10 cellular contexts compared by ENCODE assay signal in the genomic region with DNA sequence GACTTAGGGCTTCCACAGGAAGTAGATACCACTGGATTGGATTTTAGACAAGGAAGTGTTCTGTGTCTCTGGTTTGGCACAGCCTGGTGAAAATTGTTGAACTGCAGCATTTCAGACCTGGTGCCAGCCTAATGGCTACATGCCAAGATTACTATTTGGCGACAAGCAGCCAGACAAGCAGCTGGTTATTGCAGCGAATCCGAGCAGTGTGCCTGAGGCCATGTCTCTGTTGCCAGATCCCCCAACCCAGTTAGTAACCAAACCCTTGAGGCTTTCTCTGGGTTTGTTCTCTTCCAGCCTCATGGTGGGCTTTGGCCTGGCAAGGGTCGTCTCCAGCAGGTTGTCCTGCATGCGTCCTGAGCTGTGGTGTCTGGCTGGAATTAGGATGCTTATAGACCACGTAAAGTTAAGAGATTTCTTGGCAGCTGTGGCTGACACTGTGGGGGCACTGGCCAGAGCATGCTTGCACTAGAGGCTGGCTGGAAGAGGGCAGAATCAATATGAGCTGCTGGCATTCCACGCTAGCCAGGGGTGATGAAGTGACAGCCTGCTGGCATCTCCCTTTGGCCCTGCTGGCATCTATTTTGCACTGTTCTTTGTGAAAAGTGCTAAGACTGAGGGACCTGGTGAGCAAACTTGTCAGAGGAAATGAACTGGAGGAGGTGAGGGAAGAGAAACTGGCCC.
DNase-seq lines count a peak whose midpoint lies in the region; ATAC-seq and TF ChIP-seq lines count a peak whose summit lies in the region.
"Had no signal": no experiment of that assay in that cellular context is flagged by ENCODE, and none has a peak within 500 bp of the region (broad histone marks: within the 10 kb centered on the region; RNA-seq: fewer than 3 reads in every experiment).

No MANE protein-coding gene starts in this region.

- no peaks in the 10 kb centered on the region for H3K4me1 Mint-ChIP-seq in CD4-positive, alpha-beta T cell (ENCODE audit: low read depth)

- ATAC-seq in sciatic nerve (peak; percentile 27), GM18909 (IDR thresholded peaks at IDR 0.05; ENCODE audit: poor library complexity, unreplicated experiment) (no peak)
- ATAC-seq in CD4-positive, alpha-beta T cell (ENCODE audit: poor library complexity): no peak

- no peak overlapping the region for H3K9ac ChIP-seq in HUES48 (ENCODE audit: low read depth, low read length)

- DNase-seq in SK-MEL-5 (ENCODE audit: low read depth, low spot score) (peak; percentile 66), right atrium auricular region (ENCODE audit: low spot score) (no peak), sciatic nerve (ENCODE audit: low spot score) (no peak), GM10248 (ENCODE audit: extremely low spot score) (no peak), cerebellar nuclear complex (lab: John Stamatoyannopoulos, UW) (no peak)
- no peak for DNase-seq in CD4-positive, alpha-beta T cell
- DNase-seq: activated CD4-positive, alpha-beta T cell treated with anti-CD3 and anti-CD28 coated beads for 4 hours had no signal

- no peaks in the 10 kb centered on the region for H3K9me3 ChIP-seq in HUES48 (ENCODE audit: control insufficient read depth, insufficient read depth, low read length)
- no peaks in the 10 kb centered on the region for H3K9me3 ChIP-seq in right atrium auricular region
- H3K9me3 ChIP-seq in CD4-positive, alpha-beta T cell (ENCODE audit: control insufficient read depth, low read length): no peaks in the 10 kb centered on the region

- TF ChIP-seq CTCF in right atrium auricular region (IDR thresholded peaks at IDR 0.05) (no peak), GM10248 (IDR thresholded peaks at IDR 0.05; ENCODE audit: control extremely low read depth, extremely low read depth, low read depth, missing control alignments) (no peak)
- no peak for TF ChIP-seq CTCF in CD4-positive, alpha-beta T cell (IDR thresholded peaks at IDR 0.05)

- H3K4me1 ChIP-seq in HUES48 (ENCODE audit: control insufficient read depth, insufficient read depth, low read length): peaks cover 20% of the 10 kb centered on the region
- H3K4me1 ChIP-seq in right atrium auricular region: peaks cover 0 to 25% of the 10 kb centered on the region in 2 donors

- no peaks in the 10 kb centered on the region for H3K9me3 Mint-ChIP-seq in CD4-positive, alpha-beta T cell

- in situ Hi-C loops in SK-MEL-5 (cut with HindIII; ENCODE audit: low pct_unique_long_range_greater_than_20kb, low sequenced_read_pairs): no loop called here

- no peaks in the 10 kb centered on the region for H3K27me3 Mint-ChIP-seq in CD4-positive, alpha-beta T cell

- no peaks in the 10 kb centered on the region for H3K36me3 Mint-ChIP-seq in CD4-positive, alpha-beta T cell (ENCODE audit: low read depth)

- POLR2A ChIA-PET in GM10248 (lab: Yijun Ruan, JAX): no interaction called here
- POLR2A ChIA-PET in CD4-positive, alpha-beta T cell (lab: Charles Lee): no interaction called here

- intact Hi-C loops in sciatic nerve (cut with DNase I): no loop called here
- intact Hi-C loops in CD4-positive, alpha-beta T cell (cut with DNase I, micrococcal nuclease): no loop called here

- H3K27ac ChIP-seq in HUES48 (ENCODE audit: low read depth, low read length) (peak overlapping the region; percentile 52), right atrium auricular region (peak overlapping the region; percentile 5 to 10)
- no peak overlapping the region for H3K27ac ChIP-seq in CD4-positive, alpha-beta T cell (ENCODE audit: low read depth, low read length)
- H3K27ac ChIP-seq: cardiac muscle cell had no signal

- H3K36me3 ChIP-seq in HUES48 (ENCODE audit: control insufficient read depth, insufficient read depth, low read length) (no peaks in the 10 kb centered on the region), right atrium auricular region (no peaks in the 10 kb centered on the region)
- H3K36me3 ChIP-seq: cardiac muscle cell had no signal

- H3K27ac Mint-ChIP-seq in CD4-positive, alpha-beta T cell: no peak overlapping the region

- no peak overlapping the region for H3K4me3 Mint-ChIP-seq in CD4-positive, alpha-beta T cell

- no peaks in the 10 kb centered on the region for H3K27me3 ChIP-seq in HUES48 (ENCODE audit: control insufficient read depth, insufficient read depth, low read length)
- H3K27me3 ChIP-seq in right atrium auricular region: no peaks in the 10 kb centered on the region
- H3K27me3 ChIP-seq in CD4-positive, alpha-beta T cell (ENCODE audit: control insufficient read depth, insufficient read depth, low read length): no peaks in the 10 kb centered on the region
- H3K27me3 ChIP-seq: cardiac muscle cell had no signal

- CTCF ChIA-PET in GM10248 (lab: Yijun Ruan, JAX): interaction anchor here (1.4 kb wide), 1 partner anchor 16 kb away, joined by 3 read pairs; no protein-coding TSS in a partner anchor
- CTCF ChIA-PET in CD4-positive, alpha-beta T cell (lab: Charles Lee): no interaction called here

- H3K4me3 ChIP-seq in HUES48 (ENCODE audit: low read depth, low read length): no peak overlapping the region
- H3K4me3 ChIP-seq in right atrium auricular region: no peak overlapping the region
- H3K4me3 ChIP-seq: cardiac muscle cell had no signal
